ENCODE assay signal across 1 cellular context in the genomic region with DNA sequence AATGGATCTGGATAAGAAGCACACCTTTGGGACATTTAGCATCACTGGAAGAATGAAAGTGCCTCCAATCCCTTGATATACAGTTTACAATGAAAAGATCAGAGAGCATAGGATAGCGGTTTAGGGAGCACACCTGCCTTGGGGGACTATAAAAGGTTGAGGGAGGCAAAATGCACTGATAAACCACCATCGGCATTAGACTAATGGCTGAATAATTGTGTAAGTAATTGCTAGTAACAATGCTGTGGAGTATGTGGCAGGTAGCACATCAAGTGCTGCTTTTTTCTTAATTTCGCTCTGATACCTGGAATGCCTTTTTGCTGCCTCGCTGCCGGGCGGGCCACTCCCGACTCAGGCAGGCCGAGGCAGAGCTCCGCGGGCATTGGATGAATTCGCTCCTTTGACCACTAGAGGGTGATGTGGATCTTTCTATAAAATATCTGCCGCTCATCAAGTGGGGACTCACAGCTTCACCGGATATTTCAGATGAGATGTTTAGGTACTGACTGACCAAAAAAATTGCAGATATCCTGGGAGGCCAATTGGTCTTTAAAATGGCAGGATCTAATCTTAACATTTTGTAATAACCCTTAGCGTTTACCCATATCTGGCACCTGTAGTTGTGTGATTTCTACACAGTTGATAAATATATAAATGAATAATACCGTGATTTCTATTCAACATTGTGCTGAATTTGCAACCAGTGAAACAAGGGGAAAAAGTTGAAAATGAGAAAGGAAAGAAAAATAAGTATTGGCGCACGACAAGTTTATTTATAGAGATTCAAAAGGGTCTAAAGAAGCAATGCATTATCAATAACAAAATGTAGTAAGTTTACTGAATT.
TF ChIP-seq lines count a peak whose summit lies in the region.

No MANE protein-coding gene starts in this region.

TF ChIP-seq in K562, 482 proteins besides CTCF, POLR2A, EP300 and RAD21 (continued from another document):
- TF ChIP-seq, protein P1, sequence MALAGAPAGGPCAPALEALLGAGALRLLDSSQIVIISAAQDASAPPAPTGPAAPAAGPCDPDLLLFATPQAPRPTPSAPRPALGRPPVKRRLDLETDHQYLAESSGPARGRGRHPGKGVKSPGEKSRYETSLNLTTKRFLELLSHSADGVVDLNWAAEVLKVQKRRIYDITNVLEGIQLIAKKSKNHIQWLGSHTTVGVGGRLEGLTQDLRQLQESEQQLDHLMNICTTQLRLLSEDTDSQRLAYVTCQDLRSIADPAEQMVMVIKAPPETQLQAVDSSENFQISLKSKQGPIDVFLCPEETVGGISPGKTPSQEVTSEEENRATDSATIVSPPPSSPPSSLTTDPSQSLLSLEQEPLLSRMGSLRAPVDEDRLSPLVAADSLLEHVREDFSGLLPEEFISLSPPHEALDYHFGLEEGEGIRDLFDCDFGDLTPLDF (CRISPR knock-in tag; IDR thresholded peaks at IDR 0.05) = no peak
- TF ChIP-seq EP400 (IDR thresholded peaks at IDR 0.05) (no peak), CEBPG (CRISPR knock-in tag; IDR thresholded peaks at IDR 0.05) (no peak), CEBPG (tag; conservative IDR thresholded peaks at IDR 0.05 in 1 of 2, IDR thresholded peaks at IDR 0.05 in 1 of 2) (no peak), SRF (CRISPR knock-in tag; IDR thresholded peaks at IDR 0.05) (0 out of 4 replicates have a peak, but pooled peaks of 1 of the 2 experiments have one; percentile 29), TEAD2 (tag; IDR thresholded peaks at IDR 0.05) (no peak), STAG1 (CRISPR knock-in tag; IDR thresholded peaks at IDR 0.05; ENCODE audit: borderline replicate concordance) (peak; percentile 77), KLF6 (CRISPR knock-in tag; IDR thresholded peaks at IDR 0.05; ENCODE audit: borderline replicate concordance) (no peak), TOE1 (IDR thresholded peaks at IDR 0.05; ENCODE audit: borderline replicate concordance) (no peak), TOE1 (CRISPR knock-in tag; IDR thresholded peaks at IDR 0.05; ENCODE audit: borderline replicate concordance, low read depth) (no peak), JUND (IDR thresholded peaks at IDR 0.05; ENCODE audit: borderline replicate concordance, low read depth, low read length) (no peak), JUND (tag; IDR thresholded peaks at IDR 0.05; ENCODE audit: borderline replicate concordance, low read depth, low read length) (no peak), BACH1 (tag; IDR thresholded peaks at IDR 0.05) (no peak), KAT8 (IDR thresholded peaks at IDR 0.05; ENCODE audit: low read depth) (no peak), CTBP1 (IDR thresholded peaks at IDR 0.05; ENCODE audit: borderline replicate concordance) (0 out of 2 replicates have a peak, but pooled peaks have one; percentile 19), SAFB (IDR thresholded peaks at IDR 0.05; ENCODE audit: borderline replicate concordance, low read depth, low read length) (no peak), SNRNP70 (optimal IDR thresholded peaks at IDR 0.05; ENCODE audit: low read depth, low read length) (no peak), MEIS2 (IDR thresholded peaks at IDR 0.05; ENCODE audit: partially characterized antibody) (no peak), SIX5 (IDR thresholded peaks at IDR 0.05; ENCODE audit: borderline replicate concordance in 1 of 2, insufficient read depth in 1 of 2, low read depth in 1 of 2, low read length in 2 of 2) (no peak), MED1 (CRISPR knock-in tag; IDR thresholded peaks at IDR 0.05; ENCODE audit: borderline replicate concordance) (no peak), SMARCC2 (IDR thresholded peaks at IDR 0.05; ENCODE audit: low read depth) (no peak), MAFK (IDR thresholded peaks at IDR 0.05; ENCODE audit: low read length) (no peak), FOXK1 (CRISPR knock-in tag; IDR thresholded peaks at IDR 0.05; ENCODE audit: borderline replicate concordance) (0 out of 2 replicates have a peak, but pooled peaks have one; percentile 35), YY1 (IDR thresholded peaks at IDR 0.05; ENCODE audit: borderline replicate concordance in 1 of 3, control insufficient read depth in 1 of 3, extremely low read depth in 1 of 3, insufficient read depth in 3 of 3, insufficient read length in 1 of 3, insufficient replicate concordance in 2 of 3, low read depth in 1 of 3, low read length in 2 of 3) (no peak), XRCC5 (IDR thresholded peaks at IDR 0.05; ENCODE audit: low read depth, low read length) (0 out of 2 replicates have a peak, but pooled peaks have one; percentile 36), NFRKB (IDR thresholded peaks at IDR 0.05; ENCODE audit: low read depth) (no peak)
- TF ChIP-seq, protein P2, sequence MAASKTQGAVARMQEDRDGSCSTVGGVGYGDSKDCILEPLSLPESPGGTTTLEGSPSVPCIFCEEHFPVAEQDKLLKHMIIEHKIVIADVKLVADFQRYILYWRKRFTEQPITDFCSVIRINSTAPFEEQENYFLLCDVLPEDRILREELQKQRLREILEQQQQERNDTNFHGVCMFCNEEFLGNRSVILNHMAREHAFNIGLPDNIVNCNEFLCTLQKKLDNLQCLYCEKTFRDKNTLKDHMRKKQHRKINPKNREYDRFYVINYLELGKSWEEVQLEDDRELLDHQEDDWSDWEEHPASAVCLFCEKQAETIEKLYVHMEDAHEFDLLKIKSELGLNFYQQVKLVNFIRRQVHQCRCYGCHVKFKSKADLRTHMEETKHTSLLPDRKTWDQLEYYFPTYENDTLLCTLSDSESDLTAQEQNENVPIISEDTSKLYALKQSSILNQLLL (CRISPR knock-in tag; IDR thresholded peaks at IDR 0.05; ENCODE audit: borderline replicate concordance) = no peak
- TF ChIP-seq, protein P3, sequence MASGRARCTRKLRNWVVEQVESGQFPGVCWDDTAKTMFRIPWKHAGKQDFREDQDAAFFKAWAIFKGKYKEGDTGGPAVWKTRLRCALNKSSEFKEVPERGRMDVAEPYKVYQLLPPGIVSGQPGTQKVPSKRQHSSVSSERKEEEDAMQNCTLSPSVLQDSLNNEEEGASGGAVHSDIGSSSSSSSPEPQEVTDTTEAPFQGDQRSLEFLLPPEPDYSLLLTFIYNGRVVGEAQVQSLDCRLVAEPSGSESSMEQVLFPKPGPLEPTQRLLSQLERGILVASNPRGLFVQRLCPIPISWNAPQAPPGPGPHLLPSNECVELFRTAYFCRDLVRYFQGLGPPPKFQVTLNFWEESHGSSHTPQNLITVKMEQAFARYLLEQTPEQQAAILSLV (tag; IDR thresholded peaks at IDR 0.05) = no peak
- TF ChIP-seq, protein P4, sequence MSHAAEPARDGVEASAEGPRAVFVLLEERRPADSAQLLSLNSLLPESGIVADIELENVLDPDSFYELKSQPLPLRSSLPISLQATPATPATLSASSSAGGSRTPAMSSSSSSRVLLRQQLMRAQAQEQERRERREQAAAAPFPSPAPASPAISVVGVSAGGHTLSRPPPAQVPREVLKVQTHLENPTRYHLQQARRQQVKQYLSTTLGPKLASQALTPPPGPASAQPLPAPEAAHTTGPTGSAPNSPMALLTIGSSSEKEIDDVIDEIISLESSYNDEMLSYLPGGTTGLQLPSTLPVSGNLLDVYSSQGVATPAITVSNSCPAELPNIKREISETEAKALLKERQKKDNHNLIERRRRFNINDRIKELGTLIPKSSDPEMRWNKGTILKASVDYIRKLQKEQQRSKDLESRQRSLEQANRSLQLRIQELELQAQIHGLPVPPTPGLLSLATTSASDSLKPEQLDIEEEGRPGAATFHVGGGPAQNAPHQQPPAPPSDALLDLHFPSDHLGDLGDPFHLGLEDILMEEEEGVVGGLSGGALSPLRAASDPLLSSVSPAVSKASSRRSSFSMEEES (CRISPR knock-in tag; IDR thresholded peaks at IDR 0.05) = no peak
- TF ChIP-seq, protein P5, sequence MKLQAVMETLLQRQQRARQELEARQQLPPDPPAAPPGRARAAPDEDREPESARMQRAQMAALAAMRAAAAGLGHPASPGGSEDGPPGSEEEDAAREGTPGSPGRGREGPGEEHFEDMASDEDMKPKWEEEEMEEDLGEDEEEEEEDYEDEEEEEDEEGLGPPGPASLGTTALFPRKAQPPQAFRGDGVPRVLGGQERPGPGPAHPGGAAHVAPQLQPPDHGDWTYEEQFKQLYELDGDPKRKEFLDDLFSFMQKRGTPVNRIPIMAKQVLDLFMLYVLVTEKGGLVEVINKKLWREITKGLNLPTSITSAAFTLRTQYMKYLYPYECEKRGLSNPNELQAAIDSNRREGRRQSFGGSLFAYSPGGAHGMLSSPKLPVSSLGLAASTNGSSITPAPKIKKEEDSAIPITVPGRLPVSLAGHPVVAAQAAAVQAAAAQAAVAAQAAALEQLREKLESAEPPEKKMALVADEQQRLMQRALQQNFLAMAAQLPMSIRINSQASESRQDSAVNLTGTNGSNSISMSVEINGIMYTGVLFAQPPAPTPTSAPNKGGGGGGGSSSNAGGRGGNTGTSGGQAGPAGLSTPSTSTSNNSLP (IDR thresholded peaks at IDR 0.05; ENCODE audit: borderline replicate concordance, low read depth, low read length) = 0 out of 2 replicates have a peak, but pooled peaks have one; percentile 67
- TF ChIP-seq, protein P6, sequence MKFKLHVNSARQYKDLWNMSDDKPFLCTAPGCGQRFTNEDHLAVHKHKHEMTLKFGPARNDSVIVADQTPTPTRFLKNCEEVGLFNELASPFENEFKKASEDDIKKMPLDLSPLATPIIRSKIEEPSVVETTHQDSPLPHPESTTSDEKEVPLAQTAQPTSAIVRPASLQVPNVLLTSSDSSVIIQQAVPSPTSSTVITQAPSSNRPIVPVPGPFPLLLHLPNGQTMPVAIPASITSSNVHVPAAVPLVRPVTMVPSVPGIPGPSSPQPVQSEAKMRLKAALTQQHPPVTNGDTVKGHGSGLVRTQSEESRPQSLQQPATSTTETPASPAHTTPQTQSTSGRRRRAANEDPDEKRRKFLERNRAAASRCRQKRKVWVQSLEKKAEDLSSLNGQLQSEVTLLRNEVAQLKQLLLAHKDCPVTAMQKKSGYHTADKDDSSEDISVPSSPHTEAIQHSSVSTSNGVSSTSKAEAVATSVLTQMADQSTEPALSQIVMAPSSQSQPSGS (CRISPR knock-in tag; IDR thresholded peaks at IDR 0.05) = no peak
- TF ChIP-seq, protein P7, sequence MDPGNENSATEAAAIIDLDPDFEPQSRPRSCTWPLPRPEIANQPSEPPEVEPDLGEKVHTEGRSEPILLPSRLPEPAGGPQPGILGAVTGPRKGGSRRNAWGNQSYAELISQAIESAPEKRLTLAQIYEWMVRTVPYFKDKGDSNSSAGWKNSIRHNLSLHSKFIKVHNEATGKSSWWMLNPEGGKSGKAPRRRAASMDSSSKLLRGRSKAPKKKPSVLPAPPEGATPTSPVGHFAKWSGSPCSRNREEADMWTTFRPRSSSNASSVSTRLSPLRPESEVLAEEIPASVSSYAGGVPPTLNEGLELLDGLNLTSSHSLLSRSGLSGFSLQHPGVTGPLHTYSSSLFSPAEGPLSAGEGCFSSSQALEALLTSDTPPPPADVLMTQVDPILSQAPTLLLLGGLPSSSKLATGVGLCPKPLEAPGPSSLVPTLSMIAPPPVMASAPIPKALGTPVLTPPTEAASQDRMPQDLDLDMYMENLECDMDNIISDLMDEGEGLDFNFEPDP (CRISPR knock-in tag; IDR thresholded peaks at IDR 0.05) = no peak
